In genomic region chr4:36242629-36243354, GRCh38 we compare ENCODE assay signal across 10 cellular contexts. TPM values are rescaled to one million over a fixed set of nuclear protein-coding genes. Genes with fewer than 3 reads are reported as not detected.
DNase-seq lines count a peak whose midpoint lies in the region; ATAC-seq lines count a peak whose summit lies in the region.
"Had no signal": no experiment of that assay in that cellular context is flagged by ENCODE, and none has a peak within 500 bp of the region (broad histone marks: within the 10 kb centered on the region; RNA-seq: fewer than 3 reads in every experiment).

No MANE protein-coding gene starts in this region.

- peaks cover 6 to 15% (median 8%) of the 10 kb centered on the region in 3 donors for H3K36me3 Mint-ChIP-seq in naive thymus-derived CD8-positive, alpha-beta T cell

- POLR2A ChIA-PET in naive thymus-derived CD8-positive, alpha-beta T cell (lab: Charles Lee): interaction anchor here (0.7 to 5.8 kb wide), 5 partner anchors 9 to 1890 kb away, joined by 3 to 99 read pairs (median 5); no protein-coding TSS in a partner anchor

- ATAC-seq in naive thymus-derived CD8-positive, alpha-beta T cell: no peak
- no peak for ATAC-seq in GM18519 (IDR thresholded peaks at IDR 0.05; ENCODE audit: low FRiP score, unreplicated experiment)

- no peaks in the 10 kb centered on the region for H3K27me3 Mint-ChIP-seq in naive thymus-derived CD8-positive, alpha-beta T cell

- H3K4me3 Mint-ChIP-seq in naive thymus-derived CD8-positive, alpha-beta T cell: peak overlapping the region; percentile 78 to 97 (median 92)

- H4K20me1 ChIP-seq in BLaER1 (no peaks in the 10 kb centered on the region), Karpas-422 (ENCODE audit: insufficient read depth, low read depth, low read length) (no peaks in the 10 kb centered on the region)

- no peaks in the 10 kb centered on the region for H3K27me3 ChIP-seq in BLaER1
- no peaks in the 10 kb centered on the region for H3K27me3 ChIP-seq in Karpas-422 (ENCODE audit: low read length)

- H3K9me3 ChIP-seq in BLaER1: peaks cover 19% of the 10 kb centered on the region
- H3K9me3 ChIP-seq in Karpas-422 (ENCODE audit: low read length): no peaks in the 10 kb centered on the region

- H3K79me2 ChIP-seq in Karpas-422 (ENCODE audit: low read length): no peaks in the 10 kb centered on the region

- peaks cover 14 to 54% (median 52%) of the 10 kb centered on the region in 4 donors for H3K4me1 Mint-ChIP-seq in naive thymus-derived CD8-positive, alpha-beta T cell

- H2AFZ ChIP-seq in Karpas-422 (ENCODE audit: low read length): no peak overlapping the region

- DNase-seq in Karpas-422 (no peak), germinal center (ENCODE audit: low spot score) (no peak), NCI-H1694 (lab: John Stamatoyannopoulos, UW) (no peak), HUDEP-2 (lab: John Stamatoyannopoulos, UW; ENCODE audit: unreplicated experiment in 76 of 76) (no peak)
- DNase-seq in naive thymus-derived CD8-positive, alpha-beta T cell: peak in 1 of 10 donors; percentile 9

- H3K27ac Mint-ChIP-seq in naive thymus-derived CD8-positive, alpha-beta T cell: peak overlapping the region; percentile 56 to 96 (median 92)

- H3K4me2 ChIP-seq in BLaER1 (peak overlapping the region; percentile 88), Karpas-422 (ENCODE audit: low read depth, low read length, poor library complexity, severe bottlenecking) (peak overlapping the region; percentile 69)

- H3K9me3 Mint-ChIP-seq in naive thymus-derived CD8-positive, alpha-beta T cell: peaks cover 0 to 5% (median 0%) of the 10 kb centered on the region in 9 donors

- H3K4me1 ChIP-seq in BLaER1 (peaks cover 31% of the 10 kb centered on the region), Karpas-422 (ENCODE audit: low read length) (peaks cover 13% of the 10 kb centered on the region)

- peak overlapping the region; percentile 98 for H3K27ac ChIP-seq in BLaER1
- H3K27ac ChIP-seq in Karpas-422 (ENCODE audit: low read length): no peak overlapping the region
- H3K27ac ChIP-seq in cingulate gyrus (ENCODE audit: low read depth, low read length): peak overlapping the region; percentile 91
- H3K27ac ChIP-seq: cardiac muscle cell, RWPE1 had no signal

- H3K4me3 ChIP-seq in BLaER1: peak overlapping the region; percentile 89
- H3K4me3 ChIP-seq in Karpas-422 (ENCODE audit: low read length): peak overlapping the region; percentile 64; the same call in 1 of the 2 replicates

- H3K9ac ChIP-seq in BLaER1 (peak overlapping the region; percentile 98), Karpas-422 (ENCODE audit: low read length) (0 out of 2 replicates have a peak overlapping the region, but pooled peaks have one; percentile 66)

- no peaks in the 10 kb centered on the region for H3K9me2 ChIP-seq in Karpas-422 (replicated peaks; ENCODE audit: insufficient read depth, low read length)

- H3K36me3 ChIP-seq in BLaER1 (peaks cover 19% of the 10 kb centered on the region; the same call in 1 of the 2 replicates), Karpas-422 (ENCODE audit: insufficient read depth, low read length) (no peaks in the 10 kb centered on the region)
- H3K36me3 ChIP-seq: cardiac muscle cell had no signal

RNA-seq across cellular contexts. Expression of gene ARAP2, which starts 1.5 kb away (rescaled TPM):
- 3.6 and 4.7 TPM in 2 replicates for total RNA-seq in Karpas-422 (2014; rRNA removed; shearing (Covaris generic); ENCODE audit: low replicate concordance)
- 10 to 100 TPM; 40.7 to 46.3 TPM for total RNA-seq in naive thymus-derived CD8-positive, alpha-beta T cell
- 10 to 100 TPM; 11.2 to 19.0 (median 11.4) TPM for polyA plus RNA-seq in naive thymus-derived CD8-positive, alpha-beta T cell

RNA-seq across cellular contexts. Expression of gene DTHD1, which starts 38.6 kb away (rescaled TPM):
- not detected in 2 replicates for total RNA-seq in Karpas-422 (2014; rRNA removed; shearing (Covaris generic); ENCODE audit: low replicate concordance)
- total RNA-seq in naive thymus-derived CD8-positive, alpha-beta T cell: under 1 TPM; 0.34 to 0.44 TPM
- 1 to 10 TPM in 1 of 3 donors, under 1 TPM in 1, not detected in 1; 0.08 to 8.1 TPM for polyA plus RNA-seq in naive thymus-derived CD8-positive, alpha-beta T cell
- total RNA-seq: cardiac muscle cell had no signal
- polyA plus RNA-seq: cardiac muscle cell had no signal
